ENCODE assay signal across 22 cellular contexts in the genomic region with DNA sequence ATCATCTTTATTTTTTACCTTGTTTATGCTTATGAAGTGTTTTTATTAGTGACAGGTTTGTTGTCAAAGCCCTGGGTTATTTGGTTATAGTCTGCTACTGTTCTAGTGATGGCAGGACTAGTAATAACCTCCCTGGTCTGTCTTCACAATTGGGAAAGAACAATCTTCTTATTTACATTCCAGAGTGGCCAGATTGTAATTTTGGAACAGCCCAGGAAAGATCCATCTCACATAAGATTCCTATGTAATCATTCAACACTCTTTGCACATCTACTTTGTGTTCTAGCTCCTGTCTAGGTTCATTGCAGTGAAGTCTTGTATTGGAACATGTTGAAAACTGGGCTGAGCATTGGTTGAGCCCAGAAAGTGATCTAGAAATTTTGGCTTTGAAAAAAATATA.
"Had no signal": no experiment of that assay in that cellular context is flagged by ENCODE, and none has a peak within 500 bp of the region (broad histone marks: within the 10 kb centered on the region; RNA-seq: fewer than 3 reads in every experiment).

No MANE protein-coding gene starts in this region.

- ATAC-seq: activated CD8-positive, alpha-beta T cell treated with anti-CD3 and anti-CD28 coated beads, Interleukin-2, amount 10 ng/mL, durations not matched to agents 7 days and 5 days; effector memory CD8-positive, alpha-beta T cell; left colon; sciatic nerve; stimulated activated memory B cell treated with anti-CD40 and anti-IgM and Interleukin-4, amounts not matched to agents 10 μg/mL and 1 μg/mL and 100 μg/mL, for 72 hours; stimulated activated naive CD8-positive, alpha-beta T cell treated with anti-CD3 and anti-CD28 coated beads, Interleukin-15, amount 100 ng/mL, for 72 hours; WTC11 had no signal

- DNase-seq: activated CD4-positive, alpha-beta T cell treated with anti-CD3 and anti-CD28 coated beads, Interleukin-2, amount 50 U/mL, for 1 hour; activated CD8-positive, alpha-beta T cell treated with anti-CD3 and anti-CD28 coated beads, Interleukin-2, amount 10 ng/mL, durations not matched to agents 7 days and 5 days; activated effector memory CD4-positive, alpha-beta T cell treated with anti-CD3 and anti-CD28 coated beads, Interleukin-2, amount 50 U/mL, for 16 hours; activated naive CD4-positive, alpha-beta T cell treated with anti-CD3 and anti-CD28 coated beads for 36 hours; activated naive CD8-positive, alpha-beta T cell treated with anti-CD3 and anti-CD28 coated beads for 36 hours; brain microvascular endothelial cell; cortex of kidney; effector memory CD8-positive, alpha-beta T cell; left colon; mammary epithelial cell; retina; small intestine; stimulated activated CD4-positive, alpha-beta T cell treated with anti-CD3 and anti-CD28 coated beads, Interleukin-4, amount 100 ng/mL, for 24 hours; stimulated activated CD8-positive, alpha-beta memory T cell treated with anti-CD3 and anti-CD28 coated beads, Interleukin-4, amount 100 ng/mL, for 48 hours; stimulated activated naive CD8-positive, alpha-beta T cell treated with anti-CD3 and anti-CD28 coated beads, Interleukin-15, amount 100 ng/mL, for 72 hours; T-helper 2 cell; tibial artery had no signal

- H3K27ac ChIP-seq: brain microvascular endothelial cell, gastroesophageal sphincter, hepatocyte, tibial artery had no signal

- H3K36me3 ChIP-seq: brain microvascular endothelial cell had no signal

- H3K27me3 ChIP-seq: brain microvascular endothelial cell, gastroesophageal sphincter, hepatocyte, tibial artery had no signal

- H3K4me3 ChIP-seq: gastroesophageal sphincter, hepatocyte, tibial artery had no signal

- H3K9me3 ChIP-seq: gastroesophageal sphincter, tibial artery had no signal
